Comparison of ENCODE assay signal across 2 cellular contexts in the genomic region with DNA sequence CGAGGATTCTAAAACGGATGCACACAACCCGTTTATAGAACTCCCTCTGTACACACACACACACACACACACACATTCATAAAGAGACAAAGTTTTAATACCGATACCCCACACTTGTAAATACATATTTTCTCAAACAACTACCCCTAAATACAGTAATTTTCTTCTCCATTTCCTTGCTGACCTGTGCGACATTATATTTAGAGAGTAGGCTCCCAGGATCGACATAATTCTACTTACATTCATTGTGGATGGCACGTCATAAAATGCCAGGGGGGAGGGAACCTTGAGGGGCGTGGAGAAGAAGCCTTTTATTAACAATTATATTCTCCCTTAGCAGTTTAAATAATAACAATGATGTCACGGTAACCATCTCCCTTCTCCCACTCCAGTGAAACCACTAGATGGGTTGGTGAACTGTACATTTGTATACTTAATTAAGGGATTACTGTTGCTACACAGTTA.
TF ChIP-seq lines count a peak whose summit lies in the region.

No MANE protein-coding gene starts in this region.

TF ChIP-seq in GM23338, 12 proteins besides CTCF, POLR2A, EP300 and RAD21:
- TF ChIP-seq EZH2 (IDR thresholded peaks at IDR 0.05; ENCODE audit: low read depth, unreplicated experiment) = peak; percentile 71
- TF ChIP-seq, protein P1, sequence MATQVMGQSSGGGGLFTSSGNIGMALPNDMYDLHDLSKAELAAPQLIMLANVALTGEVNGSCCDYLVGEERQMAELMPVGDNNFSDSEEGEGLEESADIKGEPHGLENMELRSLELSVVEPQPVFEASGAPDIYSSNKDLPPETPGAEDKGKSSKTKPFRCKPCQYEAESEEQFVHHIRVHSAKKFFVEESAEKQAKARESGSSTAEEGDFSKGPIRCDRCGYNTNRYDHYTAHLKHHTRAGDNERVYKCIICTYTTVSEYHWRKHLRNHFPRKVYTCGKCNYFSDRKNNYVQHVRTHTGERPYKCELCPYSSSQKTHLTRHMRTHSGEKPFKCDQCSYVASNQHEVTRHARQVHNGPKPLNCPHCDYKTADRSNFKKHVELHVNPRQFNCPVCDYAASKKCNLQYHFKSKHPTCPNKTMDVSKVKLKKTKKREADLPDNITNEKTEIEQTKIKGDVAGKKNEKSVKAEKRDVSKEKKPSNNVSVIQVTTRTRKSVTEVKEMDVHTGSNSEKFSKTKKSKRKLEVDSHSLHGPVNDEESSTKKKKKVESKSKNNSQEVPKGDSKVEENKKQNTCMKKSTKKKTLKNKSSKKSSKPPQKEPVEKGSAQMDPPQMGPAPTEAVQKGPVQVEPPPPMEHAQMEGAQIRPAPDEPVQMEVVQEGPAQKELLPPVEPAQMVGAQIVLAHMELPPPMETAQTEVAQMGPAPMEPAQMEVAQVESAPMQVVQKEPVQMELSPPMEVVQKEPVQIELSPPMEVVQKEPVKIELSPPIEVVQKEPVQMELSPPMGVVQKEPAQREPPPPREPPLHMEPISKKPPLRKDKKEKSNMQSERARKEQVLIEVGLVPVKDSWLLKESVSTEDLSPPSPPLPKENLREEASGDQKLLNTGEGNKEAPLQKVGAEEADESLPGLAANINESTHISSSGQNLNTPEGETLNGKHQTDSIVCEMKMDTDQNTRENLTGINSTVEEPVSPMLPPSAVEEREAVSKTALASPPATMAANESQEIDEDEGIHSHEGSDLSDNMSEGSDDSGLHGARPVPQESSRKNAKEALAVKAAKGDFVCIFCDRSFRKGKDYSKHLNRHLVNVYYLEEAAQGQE (IDR thresholded peaks at IDR 0.05; ENCODE audit: unreplicated experiment) = no peak

TF ChIP-seq in GM12878, 131 proteins besides CTCF, POLR2A, EP300 and RAD21 (continued from another document):
- no peak for TF ChIP-seq RCOR1 (conservative IDR thresholded peaks at IDR 0.05; ENCODE audit: low read depth, low read length)
- TF ChIP-seq STAT1 (conservative IDR thresholded peaks at IDR 0.05) = no peak
- TF ChIP-seq, protein P2, sequence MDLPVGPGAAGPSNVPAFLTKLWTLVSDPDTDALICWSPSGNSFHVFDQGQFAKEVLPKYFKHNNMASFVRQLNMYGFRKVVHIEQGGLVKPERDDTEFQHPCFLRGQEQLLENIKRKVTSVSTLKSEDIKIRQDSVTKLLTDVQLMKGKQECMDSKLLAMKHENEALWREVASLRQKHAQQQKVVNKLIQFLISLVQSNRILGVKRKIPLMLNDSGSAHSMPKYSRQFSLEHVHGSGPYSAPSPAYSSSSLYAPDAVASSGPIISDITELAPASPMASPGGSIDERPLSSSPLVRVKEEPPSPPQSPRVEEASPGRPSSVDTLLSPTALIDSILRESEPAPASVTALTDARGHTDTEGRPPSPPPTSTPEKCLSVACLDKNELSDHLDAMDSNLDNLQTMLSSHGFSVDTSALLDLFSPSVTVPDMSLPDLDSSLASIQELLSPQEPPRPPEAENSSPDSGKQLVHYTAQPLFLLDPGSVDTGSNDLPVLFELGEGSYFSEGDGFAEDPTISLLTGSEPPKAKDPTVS (IDR thresholded peaks at IDR 0.05; ENCODE audit: low read depth, low read length) = no peak
- 0 out of 2 replicates have a peak, but pooled peaks have one; percentile 11 for TF ChIP-seq EZH2 (IDR thresholded peaks at IDR 0.05; ENCODE audit: borderline replicate concordance, control insufficient read depth, low read depth, low read length)
